In the genomic region with DNA sequence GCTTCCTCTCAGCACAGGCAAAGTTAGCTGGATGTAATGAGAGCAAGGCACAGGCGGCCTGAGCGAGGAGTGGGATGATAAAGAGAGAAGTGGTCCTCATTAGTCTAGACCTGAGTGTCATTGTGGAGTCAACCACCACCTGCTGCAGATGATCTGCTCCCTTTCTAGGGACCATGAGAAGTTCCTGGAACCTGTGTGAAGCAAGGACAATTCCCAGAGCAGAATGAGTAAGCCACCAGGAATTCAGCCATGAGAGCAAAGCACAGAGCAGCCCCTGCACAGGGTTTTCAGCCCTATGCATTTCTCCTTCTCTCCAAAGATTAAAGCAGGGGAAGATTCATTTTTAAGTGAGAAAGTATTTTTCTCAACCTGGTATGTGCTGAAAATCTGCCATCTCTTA, we compare ENCODE assay signal across 18 cellular contexts.
DNase-seq lines count a peak whose midpoint lies in the region; ATAC-seq, FAIRE-seq and TF ChIP-seq lines count a peak whose summit lies in the region.
"Had no signal": no experiment of that assay in that cellular context is flagged by ENCODE, and none has a peak within 500 bp of the region (broad histone marks: within the 10 kb centered on the region; RNA-seq: fewer than 3 reads in every experiment).

No MANE protein-coding gene starts in this region.

- ATAC-seq in DND-41 (ENCODE audit: insufficient read depth, low read depth), result 0 out of 3 replicates have a peak, but pooled peaks have one; percentile 35
- no peak for ATAC-seq in GM18858 (IDR thresholded peaks at IDR 0.05; ENCODE audit: unreplicated experiment)
- no peak for ATAC-seq in GM18861 (IDR thresholded peaks at IDR 0.05; ENCODE audit: unreplicated experiment)
- ATAC-seq: left cardiac atrium had no signal

- H3K4me3 ChIP-seq in DND-41 (ENCODE audit: low read depth in 1 of 2, low read length in 2 of 2) (no peak overlapping the region), MG63 (no peak overlapping the region), H1 (ENCODE audit: extremely low read depth in 1 of 4, insufficient read depth in 2 of 4, low read depth in 3 of 4, low read length in 4 of 4) (no peak overlapping the region), mesenchymal stem cell (ENCODE audit: insufficient read depth in 1 of 2, low read depth in 1 of 2, low read length in 2 of 2) (no peak overlapping the region)
- H3K4me3 ChIP-seq: coronary artery, ovary, smooth muscle cell had no signal

- no peak overlapping the region for H2BK15ac ChIP-seq in H1 (ENCODE audit: low read length)
- no peak overlapping the region for H2BK15ac ChIP-seq in mesenchymal stem cell (ENCODE audit: low read depth, poor library complexity, severe bottlenecking)

- no peak overlapping the region for H4K8ac ChIP-seq in H1 (ENCODE audit: extremely low read depth, insufficient read depth, low read length)
- H4K8ac ChIP-seq in mesenchymal stem cell (ENCODE audit: low read length), result no peak overlapping the region

- POLR2A ChIA-PET in H1 (lab: Charles Lee; ENCODE audit: partially characterized antibody), result no interaction called here

- H2BK5ac ChIP-seq in H1 (ENCODE audit: low read depth, low read length) (no peak overlapping the region), mesenchymal stem cell (ENCODE audit: low read depth, low read length, poor library complexity, severe bottlenecking) (no peak overlapping the region)

- H2BK12ac ChIP-seq in H1 (ENCODE audit: low read depth, low read length) (no peak overlapping the region), mesenchymal stem cell (ENCODE audit: low read length in 2 of 2) (no peak overlapping the region)

- no peaks in the 10 kb centered on the region for H3K27me3 ChIP-seq in DND-41 (ENCODE audit: insufficient read depth, low read length, poor library complexity)
- H3K27me3 ChIP-seq in MG63, result no peaks in the 10 kb centered on the region
- H3K27me3 ChIP-seq in H1 (replicated peaks in 1 of 4; ENCODE audit: control insufficient read depth in 3 of 4, extremely low read depth in 1 of 4, insufficient read depth in 3 of 4, low read length in 3 of 4), result no peaks in the 10 kb centered on the region
- no peaks in the 10 kb centered on the region for H3K27me3 ChIP-seq in mesenchymal stem cell (ENCODE audit: control insufficient read depth in 1 of 2, insufficient read depth in 1 of 2, low read length in 2 of 2)
- H3K27me3 ChIP-seq: ovary had no signal

- H3K36me3 ChIP-seq in DND-41 (ENCODE audit: insufficient read depth, low read length) (no peaks in the 10 kb centered on the region), MG63 (no peaks in the 10 kb centered on the region), H1 (ENCODE audit: control insufficient read depth in 2 of 4, insufficient read depth in 4 of 4, low read length in 3 of 4) (no peaks in the 10 kb centered on the region), mesenchymal stem cell (ENCODE audit: control insufficient read depth in 1 of 2, insufficient read depth in 2 of 2, low read depth in 1 of 2, low read length in 2 of 2) (no peaks in the 10 kb centered on the region)
- H3K36me3 ChIP-seq: ovary had no signal

- H4K91ac ChIP-seq in H1 (replicated peaks; ENCODE audit: insufficient read length, low read length), result no peak overlapping the region
- no peak overlapping the region for H4K91ac ChIP-seq in mesenchymal stem cell (ENCODE audit: low read length)

- no peaks in the 10 kb centered on the region for H3K79me2 ChIP-seq in DND-41 (ENCODE audit: insufficient read depth, low read length)
- no peaks in the 10 kb centered on the region for H3K79me2 ChIP-seq in H1 (ENCODE audit: control insufficient read depth in 1 of 2, insufficient read depth in 2 of 2, low read length in 2 of 2)

- 92% methylated on average over 2 of the region's 2 CpGs; no CpG with 5 or more reads in 1 of the 2 experiments for WGBS in H1 (ENCODE audit: extremely low coverage in 1 of 2, insufficient coverage in 1 of 2, insufficient read length in 1 of 2, insufficient replicate concordance in 2 of 2, low coverage in 1 of 2, low lambda C conversion rate in 2 of 2, missing lambda C conversion rate in 1 of 2), 2 experiments
- 81% methylated on average over 2 of the region's 2 CpGs for WGBS in mesenchymal stem cell

- H3K4me1 ChIP-seq in DND-41 (ENCODE audit: insufficient read depth, low read length) (no peaks in the 10 kb centered on the region), H1 (replicated peaks in 1 of 4; ENCODE audit: control insufficient read depth in 3 of 4, insufficient read depth in 4 of 4, low read length in 3 of 4) (no peaks in the 10 kb centered on the region), mesenchymal stem cell (ENCODE audit: control insufficient read depth, insufficient read depth, low read depth, low read length) (no peaks in the 10 kb centered on the region)

- TF ChIP-seq POLR2A in H1 (IDR thresholded peaks at IDR 0.05; ENCODE audit: control extremely low read depth in 1 of 2, low read depth in 2 of 2, low read length in 2 of 2), result no peak

- H2AFZ ChIP-seq in DND-41 (ENCODE audit: low read depth, low read length) (no peak overlapping the region), H1 (ENCODE audit: low read length) (0 out of 2 replicates have a peak overlapping the region, but pooled peaks have one; percentile 47), mesenchymal stem cell (ENCODE audit: low read depth, low read length) (no peak overlapping the region)

- H2BK120ac ChIP-seq in H1 (replicated peaks; ENCODE audit: low read depth, low read length) (no peak overlapping the region), mesenchymal stem cell (ENCODE audit: low read depth, low read length) (no peak overlapping the region)

- H3K27ac ChIP-seq in DND-41 (ENCODE audit: low read length) (no peak overlapping the region), H1 (ENCODE audit: low read depth, low read length) (no peak overlapping the region), mesenchymal stem cell (ENCODE audit: low read length, poor library complexity, severe bottlenecking) (no peak overlapping the region)
- H3K27ac ChIP-seq: coronary artery, ovary had no signal

- H3K9me3 ChIP-seq in DND-41 (ENCODE audit: insufficient read depth, low read length, severe bottlenecking), result no peaks in the 10 kb centered on the region
- H3K9me3 ChIP-seq in MG63, result no peaks in the 10 kb centered on the region
- H3K9me3 ChIP-seq in H1 (ENCODE audit: insufficient read depth in 2 of 2, low read depth in 1 of 2, low read length in 1 of 2), result no peaks in the 10 kb centered on the region
- H3K9me3 ChIP-seq in mesenchymal stem cell (ENCODE audit: control insufficient read depth, low read length), result no peaks in the 10 kb centered on the region
- H3K9me3 ChIP-seq: ovary had no signal

- no peak for TF ChIP-seq RAD21 in H1 (IDR thresholded peaks at IDR 0.05 in 1 of 2, conservative IDR thresholded peaks at IDR 0.05 in 1 of 2; ENCODE audit: low read depth in 2 of 2, low read length in 2 of 2)

- no peak overlapping the region for H4K5ac ChIP-seq in H1 (ENCODE audit: insufficient read length, low read depth, low read length)

- no peak for TF ChIP-seq EP300 in H1 (IDR thresholded peaks at IDR 0.05; ENCODE audit: borderline replicate concordance in 1 of 2, low read depth in 2 of 2, low read length in 2 of 2)

- FAIRE-seq in H1 (lab: Jason Lieb, UNC), result no peak

- H3K56ac ChIP-seq in H1 (replicated peaks; ENCODE audit: insufficient read length, low read depth, low read length), result no peak overlapping the region

- no peaks in the 10 kb centered on the region for H4K20me1 ChIP-seq in DND-41 (ENCODE audit: insufficient read depth, low read length)
- H4K20me1 ChIP-seq in H1 (replicated peaks in 1 of 2; ENCODE audit: control insufficient read depth in 1 of 2, insufficient read depth in 2 of 2, low read length in 2 of 2), result no peaks in the 10 kb centered on the region

- H3K9ac ChIP-seq in DND-41 (ENCODE audit: low read depth, low read length), result no peak overlapping the region
- H3K9ac ChIP-seq in H1 (replicated peaks in 1 of 4; ENCODE audit: extremely low read depth in 1 of 4, low read depth in 3 of 4, low read length in 3 of 4), result no peak overlapping the region
- no peak overlapping the region for H3K9ac ChIP-seq in mesenchymal stem cell (ENCODE audit: low read length)

- no peak overlapping the region for H2BK20ac ChIP-seq in H1 (ENCODE audit: low read length)

- H3K23ac ChIP-seq in H1 (ENCODE audit: insufficient read length) (no peak overlapping the region), mesenchymal stem cell (ENCODE audit: low read length in 2 of 2) (no peak overlapping the region)

- H3K79me1 ChIP-seq in H1 (ENCODE audit: low read depth, low read length) (no peaks in the 10 kb centered on the region), mesenchymal stem cell (replicated peaks; ENCODE audit: low read length, poor library complexity, severe bottlenecking) (no peaks in the 10 kb centered on the region)

- H3K23me2 ChIP-seq in H1 (ENCODE audit: low read depth, low read length), result no peaks in the 10 kb centered on the region

- DNase-seq in DND-41, result no peak
- peak; percentile 13 for DNase-seq in MG63
- DNase-seq in H1 (ENCODE audit: low read depth in 1 of 2, low spot score in 2 of 2), result no peak
- DNase-seq in mesenchymal stem cell, result peak; percentile 55
- DNase-seq in SHP77 treated with DMSO at 0.1 percent for 48 hours (lab: John Stamatoyannopoulos, UW), result no peak
- DNase-seq in ecto neural progenitor cell (ENCODE audit: low spot score), result no peak
- DNase-seq: activated CD4-positive, alpha-beta memory T cell treated with anti-CD3 and anti-CD28 coated beads for 36 hours; activated T-cell treated with anti-CD3 and anti-CD28 coated beads, Interleukin-2, amount 50 U/mL, for 48 hours; erythroblast; GOT3; left cardiac atrium; NCI-H524 treated with DMSO at 0.1 percent for 48 hours; stimulated activated naive CD4-positive, alpha-beta T cell had no signal

- H3K18ac ChIP-seq in H1 (ENCODE audit: extremely low read depth, low read length) (no peak overlapping the region), mesenchymal stem cell (ENCODE audit: low read depth in 1 of 2, low read length in 2 of 2) (no peak overlapping the region)

- H2AK5ac ChIP-seq in H1 (ENCODE audit: low read depth, low read length) (peak overlapping the region; percentile 25; the same call in 1 of the 2 replicates), mesenchymal stem cell (ENCODE audit: low read length, severe bottlenecking) (no peak overlapping the region)

- TF ChIP-seq CTCF in DND-41 (IDR thresholded peaks at IDR 0.05; ENCODE audit: borderline replicate concordance, extremely low read depth, low read length, poor library complexity, severe bottlenecking), result no peak
- no peak for TF ChIP-seq CTCF in H1 (IDR thresholded peaks at IDR 0.05; ENCODE audit: control extremely low read depth in 1 of 3, insufficient read depth in 1 of 3, low read depth in 1 of 3, low read length in 3 of 3)

- H3K4me2 ChIP-seq in DND-41 (ENCODE audit: insufficient read depth, low read length) (no peak overlapping the region), H1 (ENCODE audit: insufficient read depth in 1 of 2, low read depth in 2 of 2, low read length in 2 of 2) (no peak overlapping the region), mesenchymal stem cell (ENCODE audit: low read length, poor library complexity, severe bottlenecking) (no peak overlapping the region)
- H3K4me2 ChIP-seq: smooth muscle cell had no signal

- CTCF ChIA-PET in H1 (lab: Charles Lee; ENCODE audit: partially characterized antibody), result interaction anchor here (1.1 to 1.5 kb wide), 2 partner anchors 8 to 35 kb away, joined by 4 to 5 read pairs; no protein-coding TSS in a partner anchor

- H3K4ac ChIP-seq in H1 (replicated peaks; ENCODE audit: insufficient read length, low read depth, low read length), result no peak overlapping the region
- no peak overlapping the region for H3K4ac ChIP-seq in mesenchymal stem cell (ENCODE audit: low read depth in 1 of 2, low read length in 2 of 2)

- H3K14ac ChIP-seq in H1 (ENCODE audit: insufficient read length) (no peak overlapping the region), mesenchymal stem cell (ENCODE audit: low read length in 2 of 2) (no peak overlapping the region)

Comparison
In these comparisons a context has a peak if more than half of its experiments do, and no peak if none do; other contexts are left out.
1. DNase-seq: peak in MG63 (single experiment) and mesenchymal stem cell (single experiment); none in DND-41 (single experiment), H1 (0 of 2), SHP77 treated with DMSO at 0.1 percent for 48 hours (single experiment) and ecto neural progenitor cell (single experiment).